In genomic region chr11:72303179-72303578, GRCh38 we compare ENCODE assay signal across 32 cellular contexts. TPM values are rescaled to one million over a fixed set of nuclear protein-coding genes. Genes with fewer than 3 reads are reported as not detected.
"Had no signal": no experiment of that assay in that cellular context is flagged by ENCODE, and none has a peak within 500 bp of the region (broad histone marks: within the 10 kb centered on the region; RNA-seq: fewer than 3 reads in every experiment).

No MANE protein-coding gene starts in this region.

- H3K4me3 Mint-ChIP-seq: activated CD4-positive, alpha-beta memory T cell treated with anti-CD3 and anti-CD28 coated beads, Interleukin-2, amount 10 ng/mL, durations not matched to agents 7 days and 5 days; activated naive CD4-positive, alpha-beta T cell treated with anti-CD3 and anti-CD28 coated beads, Interleukin-2, amount 50 U/mL, for 24 hours; activated naive CD8-positive, alpha-beta T cell treated with anti-CD3 and anti-CD28 coated beads, Interleukin-2, amount 50 U/mL, for 24 hours; activated T-cell treated with anti-CD3 and anti-CD28 coated beads, Interleukin-2, amount 50 U/mL, for 4 hours; activated T-helper 17 cell treated with anti-CD3 and anti-CD28 coated beads, Interleukin-2, amount 50 U/mL, for 72 hours; central memory CD8-positive, alpha-beta T cell; mesothelial cell of epicardium; naive B cell; stimulated activated memory B cell treated with anti-CD40 and anti-IgM and Interleukin-4, amounts not matched to agents 10 μg/mL and 1 μg/mL and 100 μg/mL, for 72 hours had no signal

- H3K27ac Mint-ChIP-seq: activated naive CD4-positive, alpha-beta T cell treated with anti-CD3 and anti-CD28 coated beads, Interleukin-2, amount 50 U/mL, for 24 hours; activated naive CD8-positive, alpha-beta T cell treated with anti-CD3 and anti-CD28 coated beads, Interleukin-2, amount 50 U/mL, for 24 hours; mesothelial cell of epicardium; stimulated activated memory B cell treated with anti-CD40 and anti-IgM and Interleukin-4, amounts not matched to agents 10 μg/mL and 1 μg/mL and 100 μg/mL, for 72 hours had no signal

- H3K9me3 Mint-ChIP-seq: activated CD4-positive, alpha-beta memory T cell treated with anti-CD3 and anti-CD28 coated beads, Interleukin-2, amount 10 ng/mL, durations not matched to agents 7 days and 5 days; activated naive CD4-positive, alpha-beta T cell treated with anti-CD3 and anti-CD28 coated beads, Interleukin-2, amount 50 U/mL, for 24 hours; activated naive CD8-positive, alpha-beta T cell treated with anti-CD3 and anti-CD28 coated beads, Interleukin-2, amount 50 U/mL, for 24 hours; activated T-cell treated with anti-CD3 and anti-CD28 coated beads, Interleukin-2, amount 50 U/mL, for 4 hours; activated T-helper 17 cell treated with anti-CD3 and anti-CD28 coated beads, Interleukin-2, amount 50 U/mL, for 72 hours; central memory CD8-positive, alpha-beta T cell; mesothelial cell of epicardium; naive B cell; stimulated activated memory B cell treated with anti-CD40 and anti-IgM and Interleukin-4, amounts not matched to agents 10 μg/mL and 1 μg/mL and 100 μg/mL, for 72 hours had no signal

- DNase-seq: activated CD4-positive, alpha-beta memory T cell treated with anti-CD3 and anti-CD28 coated beads, Interleukin-2, amount 10 ng/mL, durations not matched to agents 7 days and 5 days; activated CD4-positive, alpha-beta T cell treated with anti-CD3 and anti-CD28 coated beads for 48 hours; activated naive CD8-positive, alpha-beta T cell treated with anti-CD3 and anti-CD28 coated beads, Interleukin-2, amount 50 U/mL, for 24 hours; activated T-cell treated with anti-CD3 and anti-CD28 coated beads, Interleukin-2, amount 50 U/mL, for 4 hours; amygdala; effector memory CD4-positive, alpha-beta T cell; erythroblast; gastrocnemius medialis; glutamatergic neuron; left colon; mammary epithelial cell; naive B cell; nucleus accumbens; psoas muscle; sigmoid colon; small intestine; stimulated activated CD4-positive, alpha-beta T cell treated with anti-CD3 and anti-CD28 coated beads, Interleukin-4, amount 100 ng/mL, for 24 hours; stomach; tibial artery had no signal

- H3K27ac ChIP-seq: coronary artery, dorsolateral prefrontal cortex, gastrocnemius medialis, parathyroid adenoma, psoas muscle, sigmoid colon, stomach, tibial artery had no signal

- H3K4me1 ChIP-seq: gastrocnemius medialis, parathyroid adenoma, psoas muscle, tibial artery had no signal

- H3K9me3 ChIP-seq: gastrocnemius medialis, psoas muscle, sigmoid colon, stomach, tibial artery had no signal

- H3K4me1 Mint-ChIP-seq: activated CD4-positive, alpha-beta memory T cell treated with anti-CD3 and anti-CD28 coated beads, Interleukin-2, amount 10 ng/mL, durations not matched to agents 7 days and 5 days; activated naive CD4-positive, alpha-beta T cell treated with anti-CD3 and anti-CD28 coated beads, Interleukin-2, amount 50 U/mL, for 24 hours; activated naive CD8-positive, alpha-beta T cell treated with anti-CD3 and anti-CD28 coated beads, Interleukin-2, amount 50 U/mL, for 24 hours; activated T-helper 17 cell treated with anti-CD3 and anti-CD28 coated beads, Interleukin-2, amount 50 U/mL, for 72 hours; central memory CD8-positive, alpha-beta T cell had no signal

- H3K79me2 ChIP-seq: parathyroid adenoma had no signal

- H2AFZ ChIP-seq: parathyroid adenoma had no signal

- H3K27me3 Mint-ChIP-seq: activated CD4-positive, alpha-beta memory T cell treated with anti-CD3 and anti-CD28 coated beads, Interleukin-2, amount 10 ng/mL, durations not matched to agents 7 days and 5 days; activated naive CD4-positive, alpha-beta T cell treated with anti-CD3 and anti-CD28 coated beads, Interleukin-2, amount 50 U/mL, for 24 hours; activated naive CD8-positive, alpha-beta T cell treated with anti-CD3 and anti-CD28 coated beads, Interleukin-2, amount 50 U/mL, for 24 hours; activated T-helper 17 cell treated with anti-CD3 and anti-CD28 coated beads, Interleukin-2, amount 50 U/mL, for 72 hours; central memory CD8-positive, alpha-beta T cell; naive B cell; stimulated activated memory B cell treated with anti-CD40 and anti-IgM and Interleukin-4, amounts not matched to agents 10 μg/mL and 1 μg/mL and 100 μg/mL, for 72 hours had no signal

- H3K4me3 ChIP-seq: coronary artery, dorsolateral prefrontal cortex, gastrocnemius medialis, psoas muscle, sigmoid colon, stomach, tibial artery had no signal

- ATAC-seq: activated CD4-positive, CD25-positive, alpha-beta regulatory T cell treated with anti-CD3 and anti-CD28 coated beads, Interleukin-2, amount 50 U/mL, for 24 hours; activated naive CD8-positive, alpha-beta T cell treated with anti-CD3 and anti-CD28 coated beads, Interleukin-2, amount 50 U/mL, for 24 hours; activated T-cell treated with anti-CD3 and anti-CD28 coated beads, Interleukin-2, amount 50 U/mL, for 4 hours; activated T-helper 17 cell treated with anti-CD3 and anti-CD28 coated beads, Interleukin-2, amount 50 U/mL, for 72 hours; gastrocnemius medialis; left colon; psoas muscle; stimulated activated memory B cell treated with anti-CD40 and anti-IgM and Interleukin-4, amounts not matched to agents 10 μg/mL and 1 μg/mL and 100 μg/mL, for 72 hours had no signal

RNA-seq across cellular contexts. Expression of gene PHOX2A, which starts 59.2 kb away (rescaled TPM):
- total RNA-seq: activated CD4-positive, alpha-beta memory T cell treated with anti-CD3 and anti-CD28 coated beads, Interleukin-2, amount 10 ng/mL, durations not matched to agents 7 days and 5 days; activated T-cell treated with anti-CD3 and anti-CD28 coated beads, Interleukin-2, amount 50 U/mL, for 4 hours; activated T-helper 17 cell treated with anti-CD3 and anti-CD28 coated beads, Interleukin-2, amount 50 U/mL, for 72 hours; bronchial epithelial cell; gastrocnemius medialis; liver; mammary epithelial cell; mesothelial cell of epicardium; psoas muscle; stomach; T-helper 1 cell treated with Interleukin-12 subunit alpha and Interleukin-12 subunit beta and Interleukin-4 antibody, amounts not matched to agents 30 ng/mL and 1 ng/mL, for 36 hours; ureter had no signal
